Comparison of ENCODE assay signal across 7 cellular contexts in the genomic region with DNA sequence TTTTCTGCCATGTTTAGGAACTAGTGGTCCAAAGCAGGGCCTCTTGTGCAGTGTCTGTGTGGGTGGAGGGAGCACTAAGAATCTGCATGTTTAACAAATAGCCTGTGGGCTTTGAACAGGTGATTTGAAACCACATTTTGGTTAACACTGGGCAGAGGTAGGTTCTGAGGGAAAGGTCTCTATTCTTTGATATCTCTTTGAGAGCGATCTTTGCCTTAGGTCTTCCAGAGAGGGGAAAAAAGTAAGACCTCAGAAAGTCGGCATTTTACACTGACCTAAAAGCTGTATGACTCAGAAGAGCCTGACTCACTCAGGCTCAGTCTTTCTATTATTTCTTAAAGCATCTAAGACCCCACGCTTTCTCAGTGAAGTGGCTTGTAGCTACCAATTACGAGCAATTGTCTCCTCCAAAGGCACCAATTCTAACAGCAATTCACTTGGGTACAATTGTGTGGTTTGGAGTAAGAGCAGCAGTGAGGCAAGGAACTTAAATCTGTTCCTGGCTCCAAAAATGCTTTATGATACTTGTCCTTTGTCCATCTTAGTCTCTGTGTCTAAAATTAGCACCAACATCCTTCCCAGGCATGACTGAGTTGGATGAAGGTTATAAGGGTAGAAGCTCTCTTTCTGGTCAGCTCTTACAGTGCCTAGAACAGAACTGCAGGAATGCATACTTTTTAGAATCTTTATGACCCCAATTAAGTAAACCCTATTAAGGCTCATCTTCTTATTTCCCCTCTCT. TPM values are rescaled to one million over a fixed set of nuclear protein-coding genes. Genes with fewer than 3 reads are reported as not detected.
DNase-seq lines count a peak whose midpoint lies in the region; ATAC-seq and TF ChIP-seq lines count a peak whose summit lies in the region.
"Had no signal": no experiment of that assay in that cellular context is flagged by ENCODE, and none has a peak within 500 bp of the region (broad histone marks: within the 10 kb centered on the region; RNA-seq: fewer than 3 reads in every experiment).

No MANE protein-coding gene starts in this region.

- DNase-seq in PC-3 (peak; percentile 48), smooth muscle cell (lab: John Stamatoyannopoulos, UW; ENCODE audit: unreplicated experiment) (no peak), CD14-positive monocyte (ENCODE audit: low spot score) (no peak), NCI-H1930 (lab: John Stamatoyannopoulos, UW) (no peak), DMS79 treated with DMSO at 0.1 percent for 48 hours (lab: John Stamatoyannopoulos, UW) (no peak)
- no peak for DNase-seq in effector memory CD8-positive, alpha-beta T cell
- DNase-seq: lower lobe of right lung had no signal

- peak overlapping the region; percentile 32 to 51 for H3K27ac Mint-ChIP-seq in effector memory CD8-positive, alpha-beta T cell
- peak overlapping the region in 2 of 7 donors; percentile 47 to 67 for H3K27ac Mint-ChIP-seq in CD14-positive monocyte

- H3K79me2 ChIP-seq in PC-3 (ENCODE audit: low read length), result no peaks in the 10 kb centered on the region
- no peaks in the 10 kb centered on the region for H3K79me2 ChIP-seq in smooth muscle cell (ENCODE audit: low read depth)

- H3K4me1 Mint-ChIP-seq in effector memory CD8-positive, alpha-beta T cell (ENCODE audit: low read depth in 2 of 2), result peaks cover 11 to 16% of the 10 kb centered on the region in 2 donors
- H3K4me1 Mint-ChIP-seq in CD14-positive monocyte, result peaks cover 3% of the 10 kb centered on the region

- H3K9me2 ChIP-seq in PC-3 (replicated peaks; ENCODE audit: low read length), result no peaks in the 10 kb centered on the region

- CTCF ChIA-PET in PC-3 (lab: Charles Lee), result no interaction called here

- H3K4me2 ChIP-seq in PC-3 (ENCODE audit: low read length) (peak overlapping the region; percentile 38), smooth muscle cell (peak overlapping the region; percentile 49)

- no peak overlapping the region for H3K4me3 Mint-ChIP-seq in effector memory CD8-positive, alpha-beta T cell
- H3K4me3 Mint-ChIP-seq in CD14-positive monocyte, result no peak overlapping the region

- peaks cover 12% of the 10 kb centered on the region for H3K4me1 ChIP-seq in PC-3 (ENCODE audit: insufficient read depth, low read length)
- H3K4me1 ChIP-seq in smooth muscle cell (ENCODE audit: low read depth), result no peaks in the 10 kb centered on the region

- no peaks in the 10 kb centered on the region for H4K20me1 ChIP-seq in PC-3 (ENCODE audit: low read length)
- no peaks in the 10 kb centered on the region for H4K20me1 ChIP-seq in smooth muscle cell (ENCODE audit: low read depth)

- H3F3A ChIP-seq in PC-3 (ENCODE audit: low read length, unreplicated experiment), result no peaks in the 10 kb centered on the region
- peaks cover 27% of the 10 kb centered on the region for H3F3A ChIP-seq in smooth muscle cell (ENCODE audit: low read depth)

- TF ChIP-seq CTCF in PC-3 (conservative IDR thresholded peaks at IDR 0.05; ENCODE audit: low read depth, low read length) (no peak), smooth muscle cell (IDR thresholded peaks at IDR 0.05; ENCODE audit: borderline replicate concordance, insufficient read depth, poor library complexity, severe bottlenecking) (no peak), CD14-positive monocyte (IDR thresholded peaks at IDR 0.05) (no peak)

- intact Hi-C loops in PC-3 (cut with micrococcal nuclease) (loop anchor here (5.0 kb wide), 1 partner anchor 76 kb away; no protein-coding TSS in a partner anchor), CD14-positive monocyte (cut with micrococcal nuclease) (no loop called here)

- H3K36me3 Mint-ChIP-seq in effector memory CD8-positive, alpha-beta T cell (ENCODE audit: insufficient read depth), result peaks cover 54% of the 10 kb centered on the region
- peaks cover 78 to 81% of the 10 kb centered on the region in 2 donors for H3K36me3 Mint-ChIP-seq in CD14-positive monocyte

- H3K36me3 ChIP-seq in PC-3 (ENCODE audit: low read depth, low read length), result peaks cover 50% of the 10 kb centered on the region
- H3K36me3 ChIP-seq in smooth muscle cell (ENCODE audit: low read depth), result peaks cover 10% of the 10 kb centered on the region

- H3K9ac ChIP-seq in PC-3 (ENCODE audit: low read length) (no peak overlapping the region), smooth muscle cell (ENCODE audit: low read depth) (no peak overlapping the region)

- H3K9me3 ChIP-seq in PC-3 (ENCODE audit: low read length), result no peaks in the 10 kb centered on the region
- no peaks in the 10 kb centered on the region for H3K9me3 ChIP-seq in smooth muscle cell (replicated peaks; ENCODE audit: low read depth)
- H3K9me3 ChIP-seq: lower lobe of right lung had no signal

- peak; percentile 90 for ATAC-seq in PC-3
- ATAC-seq in effector memory CD8-positive, alpha-beta T cell (replicated peaks), result peak; percentile 58
- ATAC-seq: lower lobe of right lung had no signal

- BruUV-seq in PC-3 (replicated peaks; lab: Mats Ljungman, UMichigan), result no TSS peak

- no peak overlapping the region for H3K4me3 ChIP-seq in PC-3 (ENCODE audit: low read length)
- H3K4me3 ChIP-seq in smooth muscle cell, result no peak overlapping the region
- H3K4me3 ChIP-seq: lower lobe of right lung had no signal

- WGBS in smooth muscle cell (ENCODE audit: low lambda C conversion rate), result 10% methylated on average over 4 of the region's 4 CpGs

- POLR2A ChIA-PET in PC-3 (lab: Charles Lee; ENCODE audit: unreplicated experiment), result interaction anchor here (0.7 kb wide), 1 partner anchor 9 kb away, joined by 3 read pairs; a partner anchor contains a TSS

- H3K27ac ChIP-seq in PC-3 (ENCODE audit: low read length), result peak overlapping the region; percentile 36
- H3K27ac ChIP-seq in smooth muscle cell (ENCODE audit: low read depth), result peak overlapping the region; percentile 60
- H3K27ac ChIP-seq: lower lobe of right lung had no signal

- H2AFZ ChIP-seq in PC-3 (ENCODE audit: low read length) (no peak overlapping the region), smooth muscle cell (ENCODE audit: low read depth) (no peak overlapping the region)

- H3K27me3 ChIP-seq in PC-3 (ENCODE audit: low read length), result no peaks in the 10 kb centered on the region
- H3K27me3 ChIP-seq in smooth muscle cell (ENCODE audit: low read depth), result no peaks in the 10 kb centered on the region

- H3K9me3 Mint-ChIP-seq in effector memory CD8-positive, alpha-beta T cell, result no peaks in the 10 kb centered on the region
- H3K9me3 Mint-ChIP-seq in CD14-positive monocyte, result no peaks in the 10 kb centered on the region

- no peaks in the 10 kb centered on the region for H3K27me3 Mint-ChIP-seq in effector memory CD8-positive, alpha-beta T cell
- no peaks in the 10 kb centered on the region for H3K27me3 Mint-ChIP-seq in CD14-positive monocyte (ENCODE audit: low read depth in 3 of 3)

RNA-seq across cellular contexts. Expression of a gene that starts 8.8 kb away (rescaled TPM):
- total RNA-seq in PC-3 (2014; rRNA removed) (96.8 and 113 TPM in 2 replicates), smooth muscle cell (38.0 and 47.4 TPM in 2 replicates)
- polyA plus RNA-seq in smooth muscle cell (64.3 and 71.2 TPM in 2 replicates), CD14-positive monocyte (10 to 100 TPM; 20.8 to 26.3 TPM)

RNA-seq across cellular contexts. Expression of a gene that starts 39.7 kb away (rescaled TPM):
- total RNA-seq in PC-3 (2014; rRNA removed), result 7.9 and 13.2 TPM in 2 replicates
- total RNA-seq in smooth muscle cell, result 18.9 and 23.5 TPM in 2 replicates
- polyA plus RNA-seq in smooth muscle cell, result 9.6 and 11.5 TPM in 2 replicates
- 1 to 10 TPM; 3.4 to 5.1 TPM for polyA plus RNA-seq in CD14-positive monocyte

RNA-seq across cellular contexts. Expression of a gene that starts 52.3 kb away (rescaled TPM):
- total RNA-seq in PC-3 (2014; rRNA removed) (22.6 and 23.5 TPM in 2 replicates), smooth muscle cell (6.9 and 12.2 TPM in 2 replicates)
- polyA plus RNA-seq in smooth muscle cell (14.9 and 17.3 TPM in 2 replicates), CD14-positive monocyte (1 to 10 TPM; 2.8 to 4.3 TPM)

RNA-seq across cellular contexts. Expression of a gene that starts 56.1 kb away (rescaled TPM):
- total RNA-seq in PC-3 (2014; rRNA removed) (0.26 and 1.5 TPM in 2 replicates), smooth muscle cell (15.4 and 17.8 TPM in 2 replicates)
- polyA plus RNA-seq in smooth muscle cell (30.6 and 32.2 TPM in 2 replicates), CD14-positive monocyte (not detected)

RNA-seq across cellular contexts. Expression of a gene that starts 57.9 kb away (rescaled TPM):
- total RNA-seq in PC-3 (2014; rRNA removed) (3.4 and 9.5 TPM in 2 replicates), smooth muscle cell (0.18 and 0.31 TPM in 2 replicates)
- polyA plus RNA-seq in smooth muscle cell (0.53 and 2.6 TPM in 2 replicates), CD14-positive monocyte (under 1 TPM in 1 of 2 donors, not detected in 1; 0.08 TPM)
